In the genomic region with DNA sequence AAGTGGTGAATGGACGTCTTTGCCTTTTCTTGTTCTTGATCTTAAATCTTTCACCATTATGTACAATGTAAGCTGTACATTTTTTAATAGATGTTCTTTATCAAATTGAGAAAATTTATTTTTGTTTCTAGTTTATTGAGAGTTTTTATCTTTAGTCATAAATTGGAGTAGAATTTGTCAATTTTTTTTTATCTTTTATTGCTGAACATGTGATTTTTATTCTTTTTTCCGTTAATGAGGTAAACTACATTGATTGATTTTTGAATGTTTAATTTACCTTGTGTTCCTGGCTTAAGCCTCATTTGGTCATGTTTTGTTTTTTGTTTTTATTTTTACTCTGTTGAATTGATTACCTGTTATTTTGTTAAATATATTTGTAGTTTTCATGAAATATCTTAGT, we compare ENCODE assay signal across 20 cellular contexts. TPM values are rescaled to one million over a fixed set of nuclear protein-coding genes. Genes with fewer than 3 reads are reported as not detected.
DNase-seq lines count a peak whose midpoint lies in the region; ATAC-seq, FAIRE-seq and TF ChIP-seq lines count a peak whose summit lies in the region.
"Had no signal": no experiment of that assay in that cellular context is flagged by ENCODE, and none has a peak within 500 bp of the region (broad histone marks: within the 10 kb centered on the region; RNA-seq: fewer than 3 reads in every experiment).

No MANE protein-coding gene starts in this region.

- intact Hi-C loops in pancreas (cut with DNase I) (no loop called here), testis (cut with DNase I; ENCODE audit: low total_unique reads) (no loop called here), thyroid gland (cut with DNase I) (no loop called here)

- H3K36me3 ChIP-seq in pancreas = no peaks in the 10 kb centered on the region
- no peaks in the 10 kb centered on the region for H3K36me3 ChIP-seq in testis (ENCODE audit: low read depth, missing control alignments)
- H3K36me3 ChIP-seq in thyroid gland = no peaks in the 10 kb centered on the region

- no peaks in the 10 kb centered on the region for H3K4me1 ChIP-seq in pancreas
- H3K4me1 ChIP-seq in testis = no peaks in the 10 kb centered on the region
- peaks cover 0 to under 1% of the 10 kb centered on the region in 2 donors for H3K4me1 ChIP-seq in thyroid gland

- ATAC-seq in pancreas = no peak
- ATAC-seq: GM12878 had no signal

- 92% methylated on average over 2 of the region's 2 CpGs for WGBS in pancreas, 2 donors
- WGBS in testis, 2 donors = 92 to 97% methylated on average over 2 of the region's 2 CpGs
- WGBS in thyroid gland, 2 donors = 95 to 97% methylated on average over 2 of the region's 2 CpGs

- no peak overlapping the region for H3K27ac ChIP-seq in pancreas
- H3K27ac ChIP-seq in testis = no peak overlapping the region
- no peak overlapping the region for H3K27ac ChIP-seq in thyroid gland

- TF ChIP-seq CTCF in D721Med (IDR thresholded peaks at IDR 0.05; ENCODE audit: insufficient read depth, missing control alignments) (no peak), pancreas (IDR thresholded peaks at IDR 0.05) (no peak), testis (IDR thresholded peaks at IDR 0.05) (no peak), thyroid gland (IDR thresholded peaks at IDR 0.05) (no peak)

- DNase-seq in D721Med (ENCODE audit: insufficient read length, low spot score) = no peak
- no peak for DNase-seq in RCC 7860 (ENCODE audit: low spot score)
- DNase-seq in frontal cortex (ENCODE audit: low spot score in 2 of 2) = no peak
- no peak for DNase-seq in pancreas
- DNase-seq in NCI-H1105 (lab: John Stamatoyannopoulos, UW) = no peak
- DNase-seq in testis = no peak
- no peak for DNase-seq in NCI-H2227 (lab: John Stamatoyannopoulos, UW; ENCODE audit: unreplicated experiment)
- DNase-seq in thyroid gland = no peak
- DNase-seq: 8988T; C1 segment of cervical spinal cord; Calu3; CD4-positive, alpha-beta memory T cell; COR-L47; DMS153; DND-41; GDM1; GOT3; H7; HCEC 1CT had no signal

- H3K9me3 ChIP-seq in pancreas (no peaks in the 10 kb centered on the region), testis (no peaks in the 10 kb centered on the region), thyroid gland (no peaks in the 10 kb centered on the region)

- no peak for TF ChIP-seq POLR2A in testis (IDR thresholded peaks at IDR 0.05)
- no peak for TF ChIP-seq POLR2A in thyroid gland (IDR thresholded peaks at IDR 0.05)

- H3K27me3 ChIP-seq in pancreas (no peaks in the 10 kb centered on the region), testis (no peaks in the 10 kb centered on the region), thyroid gland (no peaks in the 10 kb centered on the region)

- H3K4me3 ChIP-seq in pancreas = no peak overlapping the region
- H3K4me3 ChIP-seq in testis = no peak overlapping the region
- H3K4me3 ChIP-seq in thyroid gland (replicated peaks in 1 of 3) = no peak overlapping the region
- H3K4me3 ChIP-seq: GM12878 had no signal

- FAIRE-seq in D721Med (lab: Jason Lieb, UNC) (peak; percentile 87), RCC 7860 (lab: Jason Lieb, UNC) (peak; percentile 30), frontal cortex (lab: Jason Lieb, UNC) (peak; percentile 91), pancreas (lab: Jason Lieb, UNC) (peak; percentile 82)
- FAIRE-seq: GM12878 had no signal

RNA-seq across cellular contexts. Expression of gene KIAA1328, which starts 19.7 kb away (rescaled TPM):
- total RNA-seq in frontal cortex (20.4 TPM), pancreas (1 to 10 TPM; 2.3 to 5.2 (median 4.1) TPM), testis (10 to 100 TPM; 35.0 to 48.7 TPM), thyroid gland (10 to 100 TPM; 21.2 to 26.6 (median 24.8) TPM)
- polyA plus RNA-seq in pancreas (1 to 10 TPM; 2.1 to 3.0 TPM), testis (ENCODE audit: insufficient read depth, low read depth, low replicate concordance) (19.9 TPM)

RNA-seq across cellular contexts. Expression of gene TPGS2, which starts 19.8 kb away (rescaled TPM):
- total RNA-seq in frontal cortex (93.8 TPM), pancreas (10 to 100 TPM; 16.6 to 44.6 (median 30.0) TPM), testis (100 to 1,000 TPM; 338 to 628 TPM), thyroid gland (100 to 1,000 TPM in 3 of 4 donors, 10 to 100 TPM in 1; 95.1 to 180 (median 142) TPM)
- polyA plus RNA-seq in pancreas (10 to 100 TPM; 18.5 to 26.8 TPM), testis (ENCODE audit: insufficient read depth, low read depth, low replicate concordance) (546 TPM)
